ENCODE assay signal across 15 cellular contexts in the genomic region with DNA sequence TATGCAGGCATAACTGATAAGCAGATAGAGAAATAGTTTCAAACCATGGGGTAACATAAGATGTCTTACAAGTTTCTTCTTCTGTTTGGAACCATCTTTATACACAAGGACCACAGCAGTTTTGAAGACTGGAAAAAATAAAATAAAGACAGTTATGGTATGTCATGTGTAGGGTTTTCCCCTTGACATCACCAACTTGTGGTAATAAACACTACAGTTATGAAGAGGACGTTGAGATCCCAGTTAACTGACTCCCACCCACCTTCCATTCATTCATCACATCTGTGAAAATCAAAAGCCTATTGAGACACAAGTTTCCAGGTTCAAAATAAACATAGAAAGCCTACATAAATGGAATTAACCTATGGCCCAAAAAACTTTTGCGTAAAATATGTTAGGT.
"Had no signal": no experiment of that assay in that cellular context is flagged by ENCODE, and none has a peak within 500 bp of the region (broad histone marks: within the 10 kb centered on the region; RNA-seq: fewer than 3 reads in every experiment).

No MANE protein-coding gene starts in this region.

- H3K27ac Mint-ChIP-seq: activated naive CD8-positive, alpha-beta T cell treated with anti-CD3 and anti-CD28 coated beads, Interleukin-2, amount 10 ng/mL, durations not matched to agents 7 days and 5 days; memory B cell; WTC11 had no signal

- H3K4me1 ChIP-seq: left ventricle myocardium inferior, psoas muscle, sigmoid colon, testis had no signal

- H3K9me3 Mint-ChIP-seq: endodermal cell, memory B cell, T-cell, WTC11 had no signal

- H3K4me3 ChIP-seq: hepatocyte, left ventricle myocardium inferior, psoas muscle, sigmoid colon, testis had no signal

- H3K4me3 Mint-ChIP-seq: activated naive CD8-positive, alpha-beta T cell treated with anti-CD3 and anti-CD28 coated beads, Interleukin-2, amount 10 ng/mL, durations not matched to agents 7 days and 5 days; endodermal cell; memory B cell; WTC11 had no signal

- H3K79me2 ChIP-seq: hepatocyte had no signal

- H3K27me3 ChIP-seq: hepatocyte, sigmoid colon, testis had no signal

- H3K36me3 Mint-ChIP-seq: memory B cell had no signal

- ATAC-seq: psoas muscle, T-cell, WTC11 had no signal

- H3K27ac ChIP-seq: hepatocyte, left ventricle myocardium inferior, psoas muscle, sigmoid colon, testis had no signal

- DNase-seq: activated CD4-positive, alpha-beta T cell treated with anti-CD3 and anti-CD28 coated beads, Interleukin-2, amount 50 U/mL, for 48 hours; activated naive CD8-positive, alpha-beta T cell treated with anti-CD3 and anti-CD28 coated beads, Interleukin-2, amount 10 ng/mL, durations not matched to agents 7 days and 5 days; aorta; endodermal cell; erythroblast; kidney; left ventricle myocardium inferior; psoas muscle; sigmoid colon; stimulated activated naive CD4-positive, alpha-beta T cell treated with Interleukin-2 at 50 U/mL for 16 hours; T-cell; testis had no signal

- H3K27me3 Mint-ChIP-seq: memory B cell, T-cell had no signal

- H3K36me3 ChIP-seq: left ventricle myocardium inferior, sigmoid colon had no signal

- H3K4me2 ChIP-seq: hepatocyte had no signal
